8 cellular contexts compared by ENCODE assay signal in the genomic region with DNA sequence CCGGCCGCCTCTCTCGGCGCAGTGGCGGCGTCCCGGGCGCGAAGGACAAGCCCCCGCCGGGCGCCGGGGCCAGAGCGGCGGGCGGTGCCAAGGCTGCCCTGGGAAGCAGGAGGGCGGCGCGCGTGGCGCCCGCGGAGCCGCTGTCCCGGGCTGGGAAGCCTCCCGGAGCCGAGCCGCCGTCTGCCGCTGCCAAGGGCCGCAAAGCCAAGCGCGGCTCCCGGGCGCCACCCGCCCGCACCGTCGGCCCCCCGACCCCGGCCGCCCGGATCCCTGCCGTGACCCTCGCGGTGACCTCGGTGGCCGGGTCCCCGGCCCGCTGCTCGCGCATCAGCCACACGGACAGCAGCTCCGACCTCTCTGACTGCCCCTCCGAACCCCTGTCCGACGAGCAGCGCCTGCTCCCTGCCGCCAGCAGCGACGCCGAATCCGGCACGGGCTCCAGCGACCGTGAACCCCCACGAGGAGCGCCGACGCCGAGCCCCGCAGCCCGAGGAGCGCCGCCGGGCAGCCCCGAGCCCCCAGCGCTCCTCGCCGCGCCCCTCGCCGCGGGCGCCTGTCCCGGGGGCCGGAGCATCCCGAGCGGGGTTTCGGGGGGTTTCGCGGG. TPM values are rescaled to one million over a fixed set of nuclear protein-coding genes. Genes with fewer than 3 reads are reported as not detected.
A peak's percentile ranks its signal among the peaks of the same experiment; 100 is the strongest.
DNase-seq lines count a peak whose midpoint lies in the region; ATAC-seq, FAIRE-seq and TF ChIP-seq lines count a peak whose summit lies in the region.

No MANE protein-coding gene starts in this region.

- peak; percentile 11 for ATAC-seq in HG03097 (IDR thresholded peaks at IDR 0.05; ENCODE audit: low FRiP score, unreplicated experiment)
- ATAC-seq in HG02870 (IDR thresholded peaks at IDR 0.05; ENCODE audit: unreplicated experiment) = no peak

- TF ChIP-seq CTCF in GM12864 (IDR thresholded peaks at IDR 0.05; ENCODE audit: low read depth, low read length, missing control alignments) = no peak

- H3K4me3 ChIP-seq in GM12864 (ENCODE audit: low read depth, low read length) (peak overlapping the region; percentile 48), small intestine (ENCODE audit: low read depth in 1 of 2, low read length in 2 of 2) (peak overlapping the region; percentile 65 to 78)

- peak overlapping the region in 1 of 2 donors; percentile 30 for H3K27ac ChIP-seq in small intestine (ENCODE audit: low read depth in 1 of 2, low read length in 1 of 2)

- no peaks in the 10 kb centered on the region for H3K36me3 Mint-ChIP-seq in activated naive CD4-positive, alpha-beta T cell treated with anti-CD3 and anti-CD28 coated beads for 36 hours (ENCODE audit: low read depth)
- no peaks in the 10 kb centered on the region for H3K36me3 Mint-ChIP-seq in activated T-helper 2 cell treated with anti-CD3 and anti-CD28 coated beads, Interferon-gamma antibody, Interleukin-2, Interleukin-4, amounts not matched to agents 10 μg/mL and 5 μg/mL and 100 μg/mL, durations not matched to agents 14 hours and 24 hours and 36 hours (ENCODE audit: low read depth)

- H3K4me1 Mint-ChIP-seq in activated naive CD4-positive, alpha-beta T cell treated with anti-CD3 and anti-CD28 coated beads for 36 hours (ENCODE audit: low read depth) = peaks cover 12% of the 10 kb centered on the region
- peaks cover 13% of the 10 kb centered on the region for H3K4me1 Mint-ChIP-seq in activated T-helper 2 cell treated with anti-CD3 and anti-CD28 coated beads, Interferon-gamma antibody, Interleukin-2, Interleukin-4, amounts not matched to agents 10 μg/mL and 5 μg/mL and 100 μg/mL, durations not matched to agents 14 hours and 24 hours and 36 hours (ENCODE audit: low read depth)

- no peaks in the 10 kb centered on the region for H3K36me3 ChIP-seq in small intestine (ENCODE audit: control insufficient read depth in 2 of 2, insufficient read depth in 2 of 2, low read length in 2 of 2)

- H3K9me3 ChIP-seq in small intestine (ENCODE audit: control insufficient read depth, low read depth) = no peaks in the 10 kb centered on the region

- peaks cover 42% of the 10 kb centered on the region for H3K27me3 Mint-ChIP-seq in activated naive CD4-positive, alpha-beta T cell treated with anti-CD3 and anti-CD28 coated beads for 36 hours (ENCODE audit: low read depth)
- H3K27me3 Mint-ChIP-seq in activated T-helper 2 cell treated with anti-CD3 and anti-CD28 coated beads, Interferon-gamma antibody, Interleukin-2, Interleukin-4, amounts not matched to agents 10 μg/mL and 5 μg/mL and 100 μg/mL, durations not matched to agents 14 hours and 24 hours and 36 hours (ENCODE audit: low read depth) = peaks cover 66% of the 10 kb centered on the region

- peaks cover 0 to 4% of the 10 kb centered on the region in 2 donors for H3K4me1 ChIP-seq in small intestine (ENCODE audit: control insufficient read depth in 2 of 2, insufficient read depth in 1 of 2, low read depth in 1 of 2, low read length in 1 of 2)

- H3K9me3 Mint-ChIP-seq in activated naive CD4-positive, alpha-beta T cell treated with anti-CD3 and anti-CD28 coated beads for 36 hours = peaks cover 1% of the 10 kb centered on the region
- no peaks in the 10 kb centered on the region for H3K9me3 Mint-ChIP-seq in activated T-helper 2 cell treated with anti-CD3 and anti-CD28 coated beads, Interferon-gamma antibody, Interleukin-2, Interleukin-4, amounts not matched to agents 10 μg/mL and 5 μg/mL and 100 μg/mL, durations not matched to agents 14 hours and 24 hours and 36 hours

- CTCF ChIA-PET in activated naive CD4-positive, alpha-beta T cell treated with anti-CD3 and anti-CD28 coated beads for 36 hours (lab: Charles Lee) = interaction anchor here (1.0 to 1.9 kb wide), 2 partner anchors 10 to 282 kb away, joined by 4 to 8 read pairs; no protein-coding TSS in a partner anchor

- H3K27ac Mint-ChIP-seq in activated naive CD4-positive, alpha-beta T cell treated with anti-CD3 and anti-CD28 coated beads for 36 hours = no peak overlapping the region
- no peak overlapping the region for H3K27ac Mint-ChIP-seq in activated T-helper 2 cell treated with anti-CD3 and anti-CD28 coated beads, Interferon-gamma antibody, Interleukin-2, Interleukin-4, amounts not matched to agents 10 μg/mL and 5 μg/mL and 100 μg/mL, durations not matched to agents 14 hours and 24 hours and 36 hours

- intact Hi-C loops in activated naive CD4-positive, alpha-beta T cell treated with anti-CD3 and anti-CD28 coated beads for 36 hours (cut with micrococcal nuclease) = loop anchor here (1.0 to 2.0 kb wide), 5 partner anchors 97 to 1207 kb away; partner anchors contain the start of genes ANKRD12, RAB12, RALBP1 and TWSG1
- intact Hi-C loops in activated T-helper 2 cell treated with anti-CD3 and anti-CD28 coated beads, Interferon-gamma antibody, Interleukin-2, Interleukin-4, amounts not matched to agents 10 μg/mL and 5 μg/mL and 100 μg/mL, durations not matched to agents 14 hours and 24 hours and 36 hours (cut with micrococcal nuclease) = loop anchor here (10.0 kb wide), 1 partner anchor 101 kb away; the partner anchor contains the start of gene RAB12

- DNase-seq in GM12864 (ENCODE audit: low read depth) (no peak), hepatic stellate cell (ENCODE audit: low spot score) (peak; percentile 39), small intestine (no peak), amniotic stem cell (lab: John Stamatoyannopoulos, UW) (no peak)
- DNase-seq in activated naive CD4-positive, alpha-beta T cell treated with anti-CD3 and anti-CD28 coated beads for 36 hours = no peak
- DNase-seq in activated T-helper 2 cell treated with anti-CD3 and anti-CD28 coated beads, Interferon-gamma antibody, Interleukin-2, Interleukin-4, amounts not matched to agents 10 μg/mL and 5 μg/mL and 100 μg/mL, durations not matched to agents 14 hours and 24 hours and 36 hours (ENCODE audit: low spot score) = no peak

- no peak for FAIRE-seq in small intestine (lab: Jason Lieb, UNC)

- 0 to 1% (median 1%) methylated on average over 31 to 92 of the region's 92 CpGs for WGBS in small intestine, 3 donors

- no peaks in the 10 kb centered on the region for H3K27me3 ChIP-seq in small intestine (ENCODE audit: control insufficient read depth in 2 of 2, insufficient read depth in 2 of 2, low read length in 2 of 2)

- peak overlapping the region; percentile 54 for H3K4me3 Mint-ChIP-seq in activated naive CD4-positive, alpha-beta T cell treated with anti-CD3 and anti-CD28 coated beads for 36 hours
- no peak overlapping the region for H3K4me3 Mint-ChIP-seq in activated T-helper 2 cell treated with anti-CD3 and anti-CD28 coated beads, Interferon-gamma antibody, Interleukin-2, Interleukin-4, amounts not matched to agents 10 μg/mL and 5 μg/mL and 100 μg/mL, durations not matched to agents 14 hours and 24 hours and 36 hours (ENCODE audit: low read depth)

RNA-seq across cellular contexts. Expression of gene MTCL1, which starts 0.7 kb away (rescaled TPM):
- under 1 TPM; 0.15 to 0.31 TPM for total RNA-seq in activated naive CD4-positive, alpha-beta T cell treated with anti-CD3 and anti-CD28 coated beads for 36 hours
- 1 to 10 TPM; 2.5 to 7.6 (median 4.3) TPM for polyA plus RNA-seq in small intestine
- 0.34 and 0.50 TPM in 2 replicates for total RNA-seq in activated T-helper 2 cell treated with anti-CD3 and anti-CD28 coated beads, Interferon-gamma antibody, Interleukin-2, Interleukin-4, amounts not matched to agents 10 μg/mL and 5 μg/mL and 100 μg/mL, durations not matched to agents 14 hours and 24 hours and 36 hours
